Comparison of ENCODE assay signal across 25 cellular contexts in the genomic region with DNA sequence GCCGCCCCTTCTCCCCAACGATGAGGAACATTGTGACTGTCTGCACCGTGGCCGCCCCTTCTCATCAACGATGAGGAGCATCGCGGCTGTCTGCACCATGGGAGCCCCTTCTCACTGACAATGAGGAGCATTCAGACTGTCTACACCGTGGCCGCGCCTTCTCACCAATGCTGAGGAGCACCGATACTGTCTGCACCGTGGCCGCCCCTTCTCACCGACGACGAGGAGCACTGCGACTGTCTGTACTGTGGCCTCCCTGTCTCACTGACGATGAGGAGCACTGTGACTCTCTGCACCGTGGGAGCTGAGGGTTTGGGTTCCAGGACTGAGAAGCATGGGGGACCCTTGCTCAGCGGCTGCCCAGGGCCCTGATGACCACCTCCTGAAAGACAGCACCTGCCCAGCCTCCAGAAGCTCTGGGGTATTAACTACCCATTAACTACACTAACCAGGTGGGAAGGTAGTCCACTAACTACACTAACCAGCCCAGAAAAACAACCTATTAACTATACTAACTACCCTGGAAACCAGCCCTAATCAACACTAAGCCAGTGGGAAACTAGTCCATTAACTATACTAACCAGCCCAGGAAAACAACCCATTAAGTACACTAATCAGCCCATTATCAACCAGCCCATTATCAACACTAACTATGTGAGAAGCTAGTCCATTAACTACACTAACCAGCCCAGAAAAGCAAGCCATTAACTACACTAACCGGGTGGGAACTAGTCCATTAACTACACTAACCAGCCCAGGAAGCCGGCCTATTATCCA.
A peak's percentile ranks its signal among the peaks of the same experiment; 100 is the strongest.
DNase-seq lines count a peak whose midpoint lies in the region; ATAC-seq, FAIRE-seq and TF ChIP-seq lines count a peak whose summit lies in the region.
"Had no signal": no experiment of that assay in that cellular context is flagged by ENCODE, and none has a peak within 500 bp of the region (broad histone marks: within the 10 kb centered on the region; RNA-seq: fewer than 3 reads in every experiment).

No MANE protein-coding gene starts in this region.

- H3K4me3 ChIP-seq in RWPE2 (ENCODE audit: severe bottlenecking) (no peak overlapping the region), K562 (no peak overlapping the region), lower lobe of right lung (no peak overlapping the region), upper lobe of right lung (no peak overlapping the region), thyroid gland (replicated peaks in 1 of 3) (no peak overlapping the region)
- H3K4me3 ChIP-seq: GM23338, SJCRH30 had no signal

- no peaks in the 10 kb centered on the region; the same call in 1 of the 2 replicates for H4K20me1 ChIP-seq in K562 (replicated peaks; ENCODE audit: control insufficient read depth, insufficient read depth, low read length)

- H3K4me2 ChIP-seq in K562 (ENCODE audit: insufficient read depth, low read length): no peak overlapping the region
- H3K4me2 ChIP-seq: GM23338 had no signal

- no TSS peak for BruUV-seq in K562 (replicated peaks; lab: Mats Ljungman, UMichigan)

- intact Hi-C loops in K562 (cut with micrococcal nuclease): no loop called here
- intact Hi-C loops in lower lobe of right lung (cut with DNase I): no loop called here
- intact Hi-C loops in upper lobe of right lung (cut with DNase I): no loop called here
- intact Hi-C loops in thyroid gland (cut with DNase I): no loop called here

- peaks cover 14% of the 10 kb centered on the region for H3K27me3 ChIP-seq in RWPE2 (ENCODE audit: insufficient read depth, poor library complexity, severe bottlenecking)
- peaks cover 0 to 16% of the 10 kb centered on the region in 2 experiments; a peak in 2 of 5 replicates for H3K27me3 ChIP-seq in K562 (ENCODE audit: control insufficient read depth in 2 of 2, insufficient read depth in 2 of 2, low read length in 2 of 2)
- H3K27me3 ChIP-seq in lower lobe of right lung (ENCODE audit: low read depth): peaks cover 18% of the 10 kb centered on the region
- peaks cover 18% of the 10 kb centered on the region for H3K27me3 ChIP-seq in upper lobe of right lung
- H3K27me3 ChIP-seq in thyroid gland: no peaks in the 10 kb centered on the region
- H3K27me3 ChIP-seq: SJCRH30 had no signal

- peak; percentile 68 for DNase-seq in RWPE2 (ENCODE audit: low spot score)
- no peak for DNase-seq in K562 (ENCODE audit: extremely low read depth in 1 of 4, low spot score in 3 of 4)
- peak; percentile 20 for DNase-seq in lower lobe of right lung
- peak; percentile 36 for DNase-seq in upper lobe of right lung
- DNase-seq in thyroid gland: no peak
- DNase-seq in NCI-H524 treated with DMSO at 0.1 percent for 48 hours (lab: John Stamatoyannopoulos, UW): no peak
- DNase-seq: ACHN, HCEC 1CT, IMR-90, Karpas-422, NCI-H1048, NCI-H1436, NCI-H2029, NCI-H2171, NCI-H510A, NCI-H774, OCI-M1, SJCRH30 had no signal

- no peak overlapping the region for H3K9ac ChIP-seq in K562 (ENCODE audit: insufficient read depth in 1 of 2, low read depth in 2 of 2, low read length in 2 of 2)

- H3K4me1 ChIP-seq in RWPE2 (ENCODE audit: insufficient read depth, poor library complexity, severe bottlenecking) (no peaks in the 10 kb centered on the region), K562 (replicated peaks in 1 of 2; ENCODE audit: control insufficient read depth in 2 of 2, insufficient read depth in 2 of 2, low read length in 2 of 2) (no peaks in the 10 kb centered on the region; a peak in 1 of 5 replicates), lower lobe of right lung (no peaks in the 10 kb centered on the region), upper lobe of right lung (no peaks in the 10 kb centered on the region), thyroid gland (no peaks in the 10 kb centered on the region)
- H3K4me1 ChIP-seq: SJCRH30 had no signal

- H2AFZ ChIP-seq in K562 (ENCODE audit: low read depth, low read length): no peak overlapping the region
- H2AFZ ChIP-seq: GM23338 had no signal

- H3K9me3 ChIP-seq in RWPE2 (ENCODE audit: severe bottlenecking) (no peaks in the 10 kb centered on the region), K562 (replicated peaks; ENCODE audit: control insufficient read depth, insufficient read depth, low read depth, low read length) (no peaks in the 10 kb centered on the region), lower lobe of right lung (no peaks in the 10 kb centered on the region), upper lobe of right lung (no peaks in the 10 kb centered on the region), thyroid gland (no peaks in the 10 kb centered on the region)
- H3K9me3 ChIP-seq: SJCRH30 had no signal

- in situ Hi-C loops in K562 (cut with MboI): no loop called here

- CTCF ChIA-PET in K562 (lab: Yijun Ruan, JAX; ENCODE audit: low intra/inter-chr PET ratio): no interaction called here

- TF ChIP-seq CTCF in RWPE2 (IDR thresholded peaks at IDR 0.05; ENCODE audit: poor library complexity, severe bottlenecking) (no peak), K562 (IDR thresholded peaks at IDR 0.05 in 2 of 3, conservative IDR thresholded peaks at IDR 0.05 in 1 of 3; ENCODE audit: insufficient read depth in 2 of 3, low read depth in 1 of 3, low read length in 3 of 3) (no peak), lower lobe of right lung (IDR thresholded peaks at IDR 0.05) (no peak), upper lobe of right lung (IDR thresholded peaks at IDR 0.05) (no peak), thyroid gland (IDR thresholded peaks at IDR 0.05) (no peak)

- no peaks in the 10 kb centered on the region for H3K79me2 ChIP-seq in K562 (ENCODE audit: control insufficient read depth, insufficient read depth, low read length)

- no peak for ATAC-seq in RWPE2 (ENCODE audit: low read depth)
- ATAC-seq in K562: no peak
- ATAC-seq in lower lobe of right lung: no peak
- no peak for ATAC-seq in upper lobe of right lung
- ATAC-seq in GM21423 (IDR thresholded peaks at IDR 0.05; ENCODE audit: unreplicated experiment): no peak
- ATAC-seq: GM23338 had no signal

- no peaks in the 10 kb centered on the region for H3K9me1 ChIP-seq in K562 (ENCODE audit: control insufficient read depth, insufficient read depth, low read length)

- H3K36me3 ChIP-seq in RWPE2 (ENCODE audit: low read depth) (no peaks in the 10 kb centered on the region), K562 (ENCODE audit: control insufficient read depth, insufficient read depth, low read length) (no peaks in the 10 kb centered on the region), lower lobe of right lung (no peaks in the 10 kb centered on the region), upper lobe of right lung (no peaks in the 10 kb centered on the region), thyroid gland (no peaks in the 10 kb centered on the region)
- H3K36me3 ChIP-seq: SJCRH30 had no signal

- no peak overlapping the region for H3K27ac ChIP-seq in RWPE2 (ENCODE audit: poor library complexity, severe bottlenecking)
- H3K27ac ChIP-seq in K562 (ENCODE audit: extremely low read depth, low read depth, low read length): no peak overlapping the region
- no peak overlapping the region for H3K27ac ChIP-seq in lower lobe of right lung
- no peak overlapping the region for H3K27ac ChIP-seq in upper lobe of right lung
- no peak overlapping the region for H3K27ac ChIP-seq in thyroid gland
- H3K27ac ChIP-seq: C4-2B, HL-60, SJCRH30 had no signal

- TF ChIP-seq POLR2A in K562 (conservative IDR thresholded peaks at IDR 0.05) (no peak), thyroid gland (IDR thresholded peaks at IDR 0.05) (no peak)

- FAIRE-seq in K562 (lab: Jason Lieb, UNC): no peak
- FAIRE-seq: D721Med, GM12892, GM18507 had no signal

- POLR2A ChIA-PET in K562 (lab: Yijun Ruan, JAX): interaction anchor here (0.6 kb wide), 1 partner anchor 93 kb away, joined by 4 read pairs; no protein-coding TSS in a partner anchor

- TF ChIP-seq EP300 in K562 (IDR thresholded peaks at IDR 0.05; ENCODE audit: low read length): no peak

- TF ChIP-seq RAD21 in K562 (CRISPR knock-in tag; conservative IDR thresholded peaks at IDR 0.05 in 1 of 2, IDR thresholded peaks at IDR 0.05 in 1 of 2): no peak

- 4% methylated on average over 21 of the region's 22 CpGs for WGBS in K562 (ENCODE audit: insufficient coverage, low coverage, missing lambda C conversion rate)
- WGBS in thyroid gland, 2 donors: 79 to 88% methylated on average over 7 to 21 of the region's 22 CpGs

TF ChIP-seq in K562, 482 proteins besides CTCF, POLR2A, EP300 and RAD21:
- TF ChIP-seq, protein P1, sequence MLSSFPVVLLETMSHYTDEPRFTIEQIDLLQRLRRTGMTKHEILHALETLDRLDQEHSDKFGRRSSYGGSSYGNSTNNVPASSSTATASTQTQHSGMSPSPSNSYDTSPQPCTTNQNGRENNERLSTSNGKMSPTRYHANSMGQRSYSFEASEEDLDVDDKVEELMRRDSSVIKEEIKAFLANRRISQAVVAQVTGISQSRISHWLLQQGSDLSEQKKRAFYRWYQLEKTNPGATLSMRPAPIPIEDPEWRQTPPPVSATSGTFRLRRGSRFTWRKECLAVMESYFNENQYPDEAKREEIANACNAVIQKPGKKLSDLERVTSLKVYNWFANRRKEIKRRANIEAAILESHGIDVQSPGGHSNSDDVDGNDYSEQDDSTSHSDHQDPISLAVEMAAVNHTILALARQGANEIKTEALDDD (IDR thresholded peaks at IDR 0.05): peak; percentile 98
- no peak for TF ChIP-seq CBX1 (IDR thresholded peaks at IDR 0.05; ENCODE audit: low read depth)

Comparison
In these comparisons a context has a peak if more than half of its experiments do, and no peak if none do; other contexts are left out.
1. DNase-seq: peak in RWPE2 (single experiment), lower lobe of right lung (single experiment) and upper lobe of right lung (single experiment); none in K562 (0 of 4), thyroid gland (0 of 2) and NCI-H524 treated with DMSO at 0.1 percent for 48 hours (single experiment).